In the genomic region with DNA sequence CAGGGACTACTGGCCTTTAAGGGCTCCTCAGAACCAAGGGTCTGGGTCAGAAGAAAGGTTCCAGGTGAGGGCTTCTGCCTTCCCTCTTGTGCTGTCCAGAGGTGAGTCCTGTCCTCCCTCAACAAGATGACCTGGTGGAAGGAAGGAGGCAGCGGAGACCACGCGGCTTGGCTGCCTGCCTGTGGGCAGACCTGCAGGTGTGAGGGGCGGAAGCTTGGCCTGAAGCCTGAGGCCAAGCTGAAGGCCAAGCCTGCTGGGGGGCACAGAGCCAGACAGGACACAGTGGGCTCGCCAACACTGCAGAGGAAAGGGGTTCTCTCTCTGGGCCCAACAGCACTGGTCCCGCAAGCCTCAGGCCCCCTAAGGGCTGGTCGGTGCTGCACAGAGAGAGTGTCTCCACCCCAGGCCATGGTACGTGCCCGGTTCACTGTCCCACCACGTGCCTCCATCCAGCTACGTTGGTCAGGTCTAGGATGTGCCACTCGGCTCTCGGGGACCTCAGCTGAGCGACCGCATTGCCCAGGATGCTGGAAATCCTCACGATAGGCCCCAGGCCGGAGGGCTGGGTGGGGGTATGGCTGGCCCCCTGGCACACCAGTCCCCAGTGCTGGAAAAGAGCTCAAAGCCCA, we compare ENCODE assay signal across 23 cellular contexts.
DNase-seq lines count a peak whose midpoint lies in the region; ATAC-seq and TF ChIP-seq lines count a peak whose summit lies in the region.
"Had no signal": no experiment of that assay in that cellular context is flagged by ENCODE, and none has a peak within 500 bp of the region (broad histone marks: within the 10 kb centered on the region; RNA-seq: fewer than 3 reads in every experiment).

No MANE protein-coding gene starts in this region.

- no peaks in the 10 kb centered on the region for H3K79me2 ChIP-seq in osteoblast (ENCODE audit: insufficient read depth, low read length)

- no peaks in the 10 kb centered on the region for H3K27me3 ChIP-seq in left ventricle myocardium inferior (ENCODE audit: low read depth)
- H3K27me3 ChIP-seq in osteoblast (ENCODE audit: insufficient read depth, low read length): peaks cover 32% of the 10 kb centered on the region
- H3K27me3 ChIP-seq in foreskin keratinocyte: peaks cover 14% of the 10 kb centered on the region
- H3K27me3 ChIP-seq: Peyer's patch had no signal

- DNase-seq in Right ventricle myocardium superior (no peak), left ventricle myocardium inferior (no peak), NCI-H2196 (lab: John Stamatoyannopoulos, UW; ENCODE audit: unreplicated experiment) (peak; percentile 50), left ventricle myocardium superior (peak; percentile 20), osteoblast (ENCODE audit: insufficient read length, low spot score, missing footprints) (peak; percentile 76), foreskin keratinocyte (no peak)
- DNase-seq: 8988T, ACHN, Calu3, DMS79 treated with DMSO at 0.1 percent for 48 hours, GF-D8, NCI-H1048, NCI-H1436, NCI-H187, NCI-H2081 treated with DMSO at 0.1 percent for 48 hours, NCI-H2171 treated with DMSO at 0.1 percent for 48 hours, NCI-H446, NCI-H524 treated with DMSO at 0.1 percent for 48 hours, NCI-H774, Peyer's patch had no signal

- no peak for TF ChIP-seq CTCF in left ventricle myocardium inferior (IDR thresholded peaks at IDR 0.05; ENCODE audit: borderline replicate concordance)
- TF ChIP-seq CTCF in osteoblast (IDR thresholded peaks at IDR 0.05; ENCODE audit: extremely low read depth, low read depth, low read length): no peak
- no peak for TF ChIP-seq CTCF in foreskin keratinocyte (conservative IDR thresholded peaks at IDR 0.05)

- H3K4me1 ChIP-seq in left ventricle myocardium inferior: peaks cover 3% of the 10 kb centered on the region
- no peaks in the 10 kb centered on the region for H3K4me1 ChIP-seq in osteoblast (ENCODE audit: insufficient read depth, low read length)
- H3K4me1 ChIP-seq in foreskin keratinocyte: no peaks in the 10 kb centered on the region
- H3K4me1 ChIP-seq: Peyer's patch had no signal

- no peaks in the 10 kb centered on the region for H3K9me3 ChIP-seq in left ventricle myocardium inferior (replicated peaks)
- H3K9me3 ChIP-seq in osteoblast (ENCODE audit: low read depth, low read length): no peaks in the 10 kb centered on the region
- H3K9me3 ChIP-seq: Peyer's patch had no signal

- H3K4me2 ChIP-seq in osteoblast (ENCODE audit: insufficient read depth, low read length): no peak overlapping the region

- intact Hi-C loops in Right ventricle myocardium superior (cut with DNase I): no loop called here
- intact Hi-C loops in left ventricle myocardium inferior (cut with micrococcal nuclease): no loop called here
- intact Hi-C loops in left ventricle myocardium superior (cut with micrococcal nuclease): no loop called here

- H3K4me3 ChIP-seq in left ventricle myocardium inferior: no peak overlapping the region
- no peak overlapping the region for H3K4me3 ChIP-seq in osteoblast (ENCODE audit: insufficient read depth, low read length)
- H3K4me3 ChIP-seq: Peyer's patch had no signal

- H3K27ac ChIP-seq in left ventricle myocardium inferior (replicated peaks) (no peak overlapping the region), osteoblast (ENCODE audit: low read depth, low read length) (no peak overlapping the region), foreskin keratinocyte (no peak overlapping the region)
- H3K27ac ChIP-seq: Peyer's patch had no signal

- ATAC-seq in Right ventricle myocardium superior (ENCODE audit: poor library complexity) (peak; percentile 18), left ventricle myocardium superior (no peak), GM18870 (IDR thresholded peaks at IDR 0.05; ENCODE audit: unreplicated experiment) (no peak), HG03565 (IDR thresholded peaks at IDR 0.05; ENCODE audit: unreplicated experiment) (no peak), foreskin keratinocyte (no peak)
- ATAC-seq: SK-N-SH treated with all-trans-retinoic acid at 6 μM for 48 hours had no signal

- H3K36me3 ChIP-seq in left ventricle myocardium inferior (no peaks in the 10 kb centered on the region), osteoblast (ENCODE audit: insufficient read depth, low read length) (no peaks in the 10 kb centered on the region)
- H3K36me3 ChIP-seq: Peyer's patch had no signal

- H2AFZ ChIP-seq in osteoblast (ENCODE audit: low read length): no peak overlapping the region

- no peaks in the 10 kb centered on the region for H4K20me1 ChIP-seq in osteoblast (ENCODE audit: insufficient read depth, low read length)

Comparison
In these comparisons a context has a peak if more than half of its experiments do, and no peak if none do; other contexts are left out.
1. DNase-seq: peak in NCI-H2196 (single experiment), left ventricle myocardium superior (single experiment) and osteoblast (single experiment); none in Right ventricle myocardium superior (single experiment), left ventricle myocardium inferior (single experiment) and foreskin keratinocyte (0 of 2).